Comparison of ENCODE assay signal across 20 cellular contexts in the genomic region with DNA sequence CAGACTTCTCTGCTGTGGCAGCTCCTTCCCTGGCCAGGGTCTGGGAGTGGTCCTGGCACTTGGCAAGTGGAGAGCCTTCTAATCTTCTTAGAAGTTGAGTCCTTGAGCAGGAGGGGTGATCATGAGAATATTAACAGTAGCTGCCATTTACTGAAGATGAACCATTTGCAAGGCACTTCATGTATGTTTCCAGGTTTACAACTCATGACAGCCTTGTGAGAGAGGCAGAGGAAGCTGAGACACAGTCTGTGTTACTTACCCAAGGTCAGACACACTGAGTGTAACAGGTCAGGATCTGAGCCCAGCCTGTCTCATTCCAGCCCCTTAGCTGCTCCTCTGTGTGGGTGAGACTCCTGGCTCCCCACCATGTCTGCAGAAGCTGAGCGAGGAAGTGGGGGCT. TPM values are rescaled to one million over a fixed set of nuclear protein-coding genes. Genes with fewer than 3 reads are reported as not detected.
DNase-seq lines count a peak whose midpoint lies in the region; ATAC-seq and TF ChIP-seq lines count a peak whose summit lies in the region.
"Had no signal": no experiment of that assay in that cellular context is flagged by ENCODE, and none has a peak within 500 bp of the region (broad histone marks: within the 10 kb centered on the region; RNA-seq: fewer than 3 reads in every experiment).

No MANE protein-coding gene starts in this region.

- H3K4me3 ChIP-seq in mammary epithelial cell (replicated peaks in 1 of 3; ENCODE audit: insufficient read depth in 1 of 3, low read depth in 2 of 3, low read length in 3 of 3) (no peak overlapping the region), mesendoderm (ENCODE audit: low read length) (no peak overlapping the region), uterus (no peak overlapping the region), lower leg skin (ENCODE audit: low read depth, poor library complexity, severe bottlenecking) (no peak overlapping the region)
- H3K4me3 ChIP-seq: gastrocnemius medialis, left ventricle myocardium inferior, transverse colon had no signal

- no peaks in the 10 kb centered on the region for H3K27me3 ChIP-seq in mammary epithelial cell (ENCODE audit: insufficient read depth, low read length)
- H3K27me3 ChIP-seq in mesendoderm (ENCODE audit: insufficient read depth, low read length, poor library complexity), result no peaks in the 10 kb centered on the region
- H3K27me3 ChIP-seq in uterus, result no peaks in the 10 kb centered on the region
- H3K27me3 ChIP-seq: gastrocnemius medialis, transverse colon had no signal

- no peak overlapping the region for H2BK120ac ChIP-seq in mesendoderm (ENCODE audit: low read depth, low read length)

- no peak overlapping the region for H2AFZ ChIP-seq in mammary epithelial cell (ENCODE audit: low read depth, low read length)

- no peak overlapping the region for H3K4me3 Mint-ChIP-seq in MCF 10A (ENCODE audit: unreplicated experiment)
- H3K4me3 Mint-ChIP-seq: activated B cell treated with CpG ODN at 0.5 μM for 24 hours; activated T-helper 17 cell treated with anti-CD3 and anti-CD28 coated beads, Interleukin-2, amount 50 U/mL, for 72 hours; CD4-positive, CD25-positive, alpha-beta regulatory T cell; T-helper 17 cell had no signal

- H4K20me1 ChIP-seq in mammary epithelial cell (ENCODE audit: insufficient read depth, low read length), result no peaks in the 10 kb centered on the region

- no peak overlapping the region for H4K5ac ChIP-seq in mesendoderm (ENCODE audit: low read length)

- no peak overlapping the region for H3K4me2 ChIP-seq in mammary epithelial cell (ENCODE audit: insufficient read depth, low read depth, low read length)
- H3K4me2 ChIP-seq in mesendoderm (ENCODE audit: low read length), result no peak overlapping the region

- H3K4ac ChIP-seq in mesendoderm (ENCODE audit: low read depth, low read length), result no peak overlapping the region

- H2BK5ac ChIP-seq in mesendoderm (ENCODE audit: low read length), result no peak overlapping the region

- H2BK15ac ChIP-seq in mesendoderm (replicated peaks; ENCODE audit: low read depth), result no peak overlapping the region

- in situ Hi-C loops in mammary epithelial cell (cut with MboI; ENCODE audit: low sequenced_read_pairs in 2 of 2), result loop anchor here in 1 of 2 donors (5.0 kb wide), 1 partner anchor 48 kb away; a partner anchor contains a TSS

- ATAC-seq in GM19328 (IDR thresholded peaks at IDR 0.05; ENCODE audit: unreplicated experiment), result no peak
- ATAC-seq: activated T-helper 17 cell treated with anti-CD3 and anti-CD28 coated beads, Interleukin-2, amount 50 U/mL, for 72 hours; gastrocnemius medialis; Right ventricle myocardium inferior; T-helper 17 cell had no signal

- no peaks in the 10 kb centered on the region for H3K9me3 Mint-ChIP-seq in MCF 10A (ENCODE audit: unreplicated experiment)
- H3K9me3 Mint-ChIP-seq: activated B cell treated with CpG ODN at 0.5 μM for 24 hours; activated T-helper 17 cell treated with anti-CD3 and anti-CD28 coated beads, Interleukin-2, amount 50 U/mL, for 72 hours; CD4-positive, CD25-positive, alpha-beta regulatory T cell had no signal

- TF ChIP-seq CTCF in MCF 10A (IDR thresholded peaks at IDR 0.05; ENCODE audit: unreplicated experiment) (no peak), mammary epithelial cell (conservative IDR thresholded peaks at IDR 0.05 in 1 of 2, IDR thresholded peaks at IDR 0.05 in 1 of 2; ENCODE audit: extremely low read depth in 1 of 2, insufficient read depth in 1 of 2, low read depth in 1 of 2, low read length in 2 of 2) (no peak), uterus (IDR thresholded peaks at IDR 0.05) (no peak), lower leg skin (IDR thresholded peaks at IDR 0.05) (no peak)

- H3K4me1 Mint-ChIP-seq in MCF 10A (ENCODE audit: insufficient read depth, unreplicated experiment), result peaks cover 41% of the 10 kb centered on the region
- H3K4me1 Mint-ChIP-seq: activated B cell treated with CpG ODN at 0.5 μM for 24 hours; activated T-helper 17 cell treated with anti-CD3 and anti-CD28 coated beads, Interleukin-2, amount 50 U/mL, for 72 hours; CD4-positive, CD25-positive, alpha-beta regulatory T cell; T-helper 17 cell had no signal

- H3K56ac ChIP-seq in mesendoderm (ENCODE audit: low read length), result no peak overlapping the region

- no peaks in the 10 kb centered on the region for H3K36me3 ChIP-seq in mammary epithelial cell (ENCODE audit: insufficient read depth, low read length)
- H3K36me3 ChIP-seq in mesendoderm (ENCODE audit: control insufficient read depth, insufficient read depth, low read length), result no peaks in the 10 kb centered on the region
- H3K36me3 ChIP-seq in uterus, result no peaks in the 10 kb centered on the region
- H3K36me3 ChIP-seq: gastrocnemius medialis, left ventricle myocardium inferior, transverse colon had no signal

- H3K9ac ChIP-seq in mammary epithelial cell (ENCODE audit: insufficient read depth, low read length), result no peak overlapping the region
- H3K9ac ChIP-seq in mesendoderm (ENCODE audit: low read length), result no peak overlapping the region

- H3K4me1 ChIP-seq in mammary epithelial cell (ENCODE audit: insufficient read depth, low read length), result peaks cover 65% of the 10 kb centered on the region
- peaks cover 7% of the 10 kb centered on the region for H3K4me1 ChIP-seq in mesendoderm (ENCODE audit: control insufficient read depth, low read depth, low read length)
- H3K4me1 ChIP-seq in uterus, result peaks cover 4 to 36% of the 10 kb centered on the region in 2 donors
- H3K4me1 ChIP-seq: gastrocnemius medialis had no signal

- POLR2A ChIA-PET in MCF 10A (lab: Yijun Ruan, JAX), result interaction anchor here (0.8 to 1.5 kb wide), 7 partner anchors 10 to 111 kb away, joined by 3 to 6 read pairs (median 3); a partner anchor contains a TSS

- no peak overlapping the region for H2AK5ac ChIP-seq in mesendoderm (ENCODE audit: low read length)

- no TSS peak for BruUV-seq in MCF 10A (replicated peaks; lab: Mats Ljungman, UMichigan)
- BruUV-seq in mammary epithelial cell (replicated peaks; lab: Mats Ljungman, UMichigan), result no TSS peak

- WGBS in mammary epithelial cell (ENCODE audit: low coverage, missing lambda C conversion rate), result 13% methylated on average over 1 of the region's 1 CpG
- WGBS in mesendoderm (ENCODE audit: extremely low coverage, insufficient coverage, low lambda C conversion rate), result no CpG with 5 or more reads among the region's 1 CpG
- 83 to 100% methylated on average over 1 of the region's 1 CpG for WGBS in lower leg skin, 2 donors

- TF ChIP-seq POLR2A in uterus (IDR thresholded peaks at IDR 0.05) (no peak), lower leg skin (IDR thresholded peaks at IDR 0.05) (no peak)

- H3K27me3 Mint-ChIP-seq in MCF 10A (ENCODE audit: insufficient read depth, unreplicated experiment), result no peaks in the 10 kb centered on the region
- H3K27me3 Mint-ChIP-seq: CD4-positive, CD25-positive, alpha-beta regulatory T cell had no signal

- no peak overlapping the region for H3K18ac ChIP-seq in mesendoderm (ENCODE audit: low read length)

- no peak overlapping the region for H3K27ac ChIP-seq in mammary epithelial cell (ENCODE audit: insufficient read depth, low read depth, low read length)
- no peak overlapping the region for H3K27ac ChIP-seq in mesendoderm (ENCODE audit: low read depth, low read length)
- peak overlapping the region; percentile 78 to 86 for H3K27ac ChIP-seq in uterus
- H3K27ac ChIP-seq: gastrocnemius medialis, left ventricle myocardium inferior, transverse colon had no signal

- CTCF ChIA-PET in MCF 10A (lab: Yijun Ruan, JAX) (interaction anchor here (0.6 to 1.8 kb wide), 6 partner anchors 18 to 345 kb away, joined by 3 to 8 read pairs (median 4); a partner anchor contains a TSS), mammary epithelial cell (lab: Charles Lee; ENCODE audit: low non-redundant PET) (no interaction called here)

- DNase-seq in MCF 10A (ENCODE audit: unreplicated experiment), result no peak
- DNase-seq in mammary epithelial cell, result no peak
- peak; percentile 71 for DNase-seq in amniotic epithelial cell (ENCODE audit: low read depth)
- no peak for DNase-seq in mesendoderm
- DNase-seq in uterus, result no peak
- DNase-seq in lower leg skin (ENCODE audit: low spot score in 2 of 2), result no peak
- DNase-seq in activated CD4-positive, alpha-beta T cell treated with anti-CD3 and anti-CD28 coated beads, Interleukin-2, amount 50 U/mL, for 48 hours, result no peak
- DNase-seq: activated B cell treated with CpG ODN at 0.5 μM for 24 hours; CD4-positive, CD25-positive, alpha-beta regulatory T cell; DMS53; gastrocnemius medialis; left ventricle myocardium inferior; NCI-H187 treated with DMSO at 0.1 percent for 48 hours; NCI-H446; stimulated activated naive CD4-positive, alpha-beta T cell treated with Interleukin-2 at 50 U/mL for 16 hours; T-helper 17 cell; transverse colon had no signal

- peaks cover 50% of the 10 kb centered on the region for H3K79me1 ChIP-seq in mesendoderm (ENCODE audit: low read length)

- intact Hi-C loops in MCF 10A (cut with micrococcal nuclease) (no loop called here), mammary epithelial cell (cut with micrococcal nuclease) (no loop called here), uterus (cut with DNase I; ENCODE audit: low total_unique reads) (loop anchor here (10.0 kb wide), 1 partner anchor 51 kb away; a partner anchor contains a TSS), lower leg skin (cut with DNase I; ENCODE audit: low total_unique reads) (no loop called here)

- dilution Hi-C loops in mammary epithelial cell (cut with HindIII; ENCODE audit: low sequenced_read_pairs), result no loop called here

- peaks cover 6% of the 10 kb centered on the region for H3K36me3 Mint-ChIP-seq in MCF 10A (ENCODE audit: insufficient read depth, unreplicated experiment)
- H3K36me3 Mint-ChIP-seq: CD4-positive, CD25-positive, alpha-beta regulatory T cell had no signal

- peak overlapping the region; percentile 25 for H3K27ac Mint-ChIP-seq in MCF 10A (ENCODE audit: low read depth, unreplicated experiment)
- H3K27ac Mint-ChIP-seq: activated B cell treated with CpG ODN at 0.5 μM for 24 hours; activated T-helper 17 cell treated with anti-CD3 and anti-CD28 coated beads, Interleukin-2, amount 50 U/mL, for 72 hours; CD4-positive, CD25-positive, alpha-beta regulatory T cell; T-helper 17 cell had no signal

- peak overlapping the region; percentile 57 for H3K23ac ChIP-seq in mesendoderm (ENCODE audit: low read length)

- no peak overlapping the region for H4K8ac ChIP-seq in mesendoderm (ENCODE audit: low read depth, low read length)

- peaks cover 76% of the 10 kb centered on the region for H3K79me2 ChIP-seq in mammary epithelial cell (ENCODE audit: insufficient read depth, low read length)
- peaks cover 56% of the 10 kb centered on the region for H3K79me2 ChIP-seq in mesendoderm (ENCODE audit: control insufficient read depth, insufficient read depth, low read length)

- H3K9me3 ChIP-seq in mammary epithelial cell (replicated peaks; ENCODE audit: insufficient read depth, low read length), result no peaks in the 10 kb centered on the region
- H3K9me3 ChIP-seq in uterus, result no peaks in the 10 kb centered on the region
- H3K9me3 ChIP-seq: gastrocnemius medialis, left ventricle myocardium inferior, transverse colon had no signal

RNA-seq across cellular contexts. Expression of a gene that starts 45.5 kb away (rescaled TPM):
- total RNA-seq in MCF 10A (2022), result 29.7 and 32.1 TPM in 2 replicates
- total RNA-seq in mammary epithelial cell, result 10 to 100 TPM; 35.7 to 41.2 TPM
- polyA plus RNA-seq in mammary epithelial cell, result 33.0 TPM
- 41.3 TPM for polyA minus RNA-seq in mammary epithelial cell
- polyA plus RNA-seq in mesendoderm (2013, experiment 1 of 2), result 73.6 TPM
- 75.9 TPM for polyA plus RNA-seq in mesendoderm (2013, experiment 2 of 2)
- total RNA-seq in uterus, result 100 to 1,000 TPM in 1 of 4 donors, 10 to 100 TPM in 3; 18.2 to 109 (median 36.9) TPM
- 10 to 100 TPM; 14.8 to 25.8 (median 25.5) TPM for total RNA-seq in lower leg skin

RNA-seq across cellular contexts. Expression of a gene that starts 49.4 kb away (rescaled TPM):
- 42.6 and 48.4 TPM in 2 replicates for total RNA-seq in MCF 10A (2022)
- total RNA-seq in mammary epithelial cell, result 100 to 1,000 TPM; 141 to 277 TPM
- polyA plus RNA-seq in mammary epithelial cell, result 124 TPM
- 118 TPM for polyA minus RNA-seq in mammary epithelial cell
- 62.6 TPM for polyA plus RNA-seq in mesendoderm (2013, experiment 1 of 2)
- polyA plus RNA-seq in mesendoderm (2013, experiment 2 of 2), result 63.6 TPM
- total RNA-seq in uterus, result 100 to 1,000 TPM in 3 of 4 donors, 10 to 100 TPM in 1; 53.8 to 247 (median 153) TPM
- total RNA-seq in lower leg skin, result 10 to 100 TPM; 40.9 to 51.9 (median 49.7) TPM

RNA-seq across cellular contexts. Expression of a gene that starts 56.4 kb away (rescaled TPM):
- 39.6 and 42.8 TPM in 2 replicates for total RNA-seq in MCF 10A (2022)
- total RNA-seq in mammary epithelial cell, result 10 to 100 TPM; 25.0 to 48.2 TPM
- polyA plus RNA-seq in mammary epithelial cell, result 24.9 TPM
- polyA minus RNA-seq in mammary epithelial cell, result 34.5 TPM
- 2.1 TPM for polyA plus RNA-seq in mesendoderm (2013, experiment 1 of 2)
- 1.3 TPM for polyA plus RNA-seq in mesendoderm (2013, experiment 2 of 2)
- 10 to 100 TPM; 31.0 to 52.6 (median 38.8) TPM for total RNA-seq in uterus
- total RNA-seq in lower leg skin, result 10 to 100 TPM; 38.7 to 64.4 (median 47.4) TPM

Comparison
In these comparisons a context has a peak if more than half of its experiments do, and no peak if none do; other contexts are left out.
1. H3K27ac ChIP-seq: peak in uterus (2 of 2); none in mammary epithelial cell (single experiment) and mesendoderm (single experiment).